Comparison of ENCODE assay signal across 10 cellular contexts in the genomic region with DNA sequence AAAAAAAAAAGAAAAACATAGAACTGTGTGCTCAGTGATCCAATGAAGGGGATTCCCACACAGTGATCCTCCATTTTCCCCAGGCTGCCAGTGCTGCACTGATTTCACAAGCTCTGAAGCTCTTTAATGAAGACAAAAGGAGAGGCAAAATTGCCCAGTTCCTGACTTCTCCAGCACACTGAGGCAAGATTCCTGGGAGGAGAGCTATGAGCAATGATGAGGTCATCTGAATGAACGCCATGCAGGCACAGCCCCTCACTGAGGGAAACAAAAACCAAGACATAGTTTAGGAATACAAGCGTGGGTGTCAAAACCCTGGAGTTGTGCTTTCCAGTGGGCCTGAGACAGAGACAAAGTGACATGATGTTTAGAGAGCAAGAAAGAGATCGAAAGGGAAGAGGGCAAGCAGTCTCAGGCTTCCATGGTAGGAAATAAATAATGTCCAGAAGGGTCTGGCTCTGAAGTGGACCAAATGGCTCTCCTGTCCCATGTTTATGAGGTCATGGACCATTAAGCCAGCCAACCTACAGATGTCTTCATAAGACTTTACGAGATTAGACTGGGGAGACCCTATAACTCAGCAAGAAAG. TPM values are rescaled to one million over a fixed set of nuclear protein-coding genes. Genes with fewer than 3 reads are reported as not detected.
A peak's percentile ranks its signal among the peaks of the same experiment; 100 is the strongest.
DNase-seq lines count a peak whose midpoint lies in the region; ATAC-seq and TF ChIP-seq lines count a peak whose summit lies in the region.
"Had no signal": no experiment of that assay in that cellular context is flagged by ENCODE, and none has a peak within 500 bp of the region (broad histone marks: within the 10 kb centered on the region; RNA-seq: fewer than 3 reads in every experiment).

No MANE protein-coding gene starts in this region.

- no peak for TF ChIP-seq EP300 in Ishikawa (IDR thresholded peaks at IDR 0.05; ENCODE audit: borderline replicate concordance)

- H3K9me3 ChIP-seq in mucosa of descending colon, result no peaks in the 10 kb centered on the region
- no peaks in the 10 kb centered on the region for H3K9me3 ChIP-seq in CD4-positive, alpha-beta memory T cell (ENCODE audit: control insufficient read depth in 1 of 2, low read length in 2 of 2)
- H3K9me3 ChIP-seq: ovary had no signal

- H3K27me3 Mint-ChIP-seq in CD4-positive, alpha-beta memory T cell, result no peaks in the 10 kb centered on the region
- no peaks in the 10 kb centered on the region for H3K27me3 Mint-ChIP-seq in T-helper 2 cell treated with Interferon-gamma antibody and Interleukin-4, amounts not matched to agents 5 μg/mL and 100 μg/mL, for 36 hours (ENCODE audit: low read depth)

- TF ChIP-seq CTCF in 22Rv1 (IDR thresholded peaks at IDR 0.05) (no peak), mucosa of descending colon (IDR thresholded peaks at IDR 0.05) (no peak)

- ATAC-seq in mucosa of descending colon, result peak; percentile 59

- H3K27ac Mint-ChIP-seq in CD4-positive, alpha-beta memory T cell, result no peak overlapping the region
- no peak overlapping the region for H3K27ac Mint-ChIP-seq in T-helper 2 cell treated with Interferon-gamma antibody and Interleukin-4, amounts not matched to agents 5 μg/mL and 100 μg/mL, for 36 hours

- no peak overlapping the region for H3K4me3 Mint-ChIP-seq in CD4-positive, alpha-beta memory T cell
- H3K4me3 Mint-ChIP-seq in T-helper 2 cell treated with Interferon-gamma antibody and Interleukin-4, amounts not matched to agents 5 μg/mL and 100 μg/mL, for 36 hours, result no peak overlapping the region

- no peaks in the 10 kb centered on the region for H3K27me3 ChIP-seq in CD4-positive, alpha-beta memory T cell (ENCODE audit: insufficient read depth, low read length)
- H3K27me3 ChIP-seq: cardiac muscle cell, ovary had no signal

- DNase-seq in dedifferentiated amniotic fluid mesenchymal stem cell (ENCODE audit: extremely low spot score) (peak; percentile 84), mucosa of descending colon (no peak), GDM1 (lab: John Stamatoyannopoulos, UW) (no peak), DMS 273 (lab: John Stamatoyannopoulos, UW; ENCODE audit: unreplicated experiment) (no peak)
- no peak for DNase-seq in CD4-positive, alpha-beta memory T cell
- no peak for DNase-seq in T-helper 2 cell treated with Interferon-gamma antibody and Interleukin-4, amounts not matched to agents 5 μg/mL and 100 μg/mL, for 36 hours (ENCODE audit: low spot score)

- H3K36me3 Mint-ChIP-seq in CD4-positive, alpha-beta memory T cell, result peaks cover 3 to 5% of the 10 kb centered on the region in 2 donors
- peaks cover 9% of the 10 kb centered on the region for H3K36me3 Mint-ChIP-seq in T-helper 2 cell treated with Interferon-gamma antibody and Interleukin-4, amounts not matched to agents 5 μg/mL and 100 μg/mL, for 36 hours (ENCODE audit: low read depth)

- POLR2A ChIA-PET in CD4-positive, alpha-beta memory T cell (lab: Charles Lee; ENCODE audit: partially characterized antibody), result no interaction called here

- no peaks in the 10 kb centered on the region for H3K36me3 ChIP-seq in mucosa of descending colon (ENCODE audit: low read depth)
- no peaks in the 10 kb centered on the region for H3K36me3 ChIP-seq in CD4-positive, alpha-beta memory T cell (ENCODE audit: insufficient read depth, low read length)
- H3K36me3 ChIP-seq: cardiac muscle cell, ovary had no signal

- intact Hi-C loops in mucosa of descending colon (cut with DNase I, micrococcal nuclease), result loop anchor here in 1 of 2 donors (10.0 kb wide), 1 partner anchor 135 kb away; a partner anchor contains a TSS
- intact Hi-C loops in CD4-positive, alpha-beta memory T cell (cut with micrococcal nuclease), result no loop called here

- peaks cover 0 to 3% (median 1%) of the 10 kb centered on the region in 4 donors for H3K4me1 Mint-ChIP-seq in CD4-positive, alpha-beta memory T cell
- H3K4me1 Mint-ChIP-seq in T-helper 2 cell treated with Interferon-gamma antibody and Interleukin-4, amounts not matched to agents 5 μg/mL and 100 μg/mL, for 36 hours (ENCODE audit: low read depth), result peaks cover 7% of the 10 kb centered on the region

- CTCF ChIA-PET in CD4-positive, alpha-beta memory T cell (lab: Charles Lee; ENCODE audit: partially characterized antibody), result interaction anchor here (2.6 kb wide), 1 partner anchor 14 kb away, joined by 14 read pairs; no protein-coding TSS in a partner anchor

- H3K4me1 ChIP-seq in mucosa of descending colon (ENCODE audit: low read depth), result no peaks in the 10 kb centered on the region
- H3K4me1 ChIP-seq in CD4-positive, alpha-beta memory T cell (ENCODE audit: insufficient read depth, low read length), result no peaks in the 10 kb centered on the region

- H3K9me3 Mint-ChIP-seq in CD4-positive, alpha-beta memory T cell, result no peaks in the 10 kb centered on the region
- H3K9me3 Mint-ChIP-seq in T-helper 2 cell treated with Interferon-gamma antibody and Interleukin-4, amounts not matched to agents 5 μg/mL and 100 μg/mL, for 36 hours, result no peaks in the 10 kb centered on the region

- H3K27ac ChIP-seq in 22Rv1, result peak overlapping the region; percentile 38; the same call in 1 of the 2 replicates
- no peak overlapping the region for H3K27ac ChIP-seq in CD4-positive, alpha-beta memory T cell (ENCODE audit: low read depth, low read length)
- H3K27ac ChIP-seq: cardiac muscle cell, ovary had no signal

- H3K4me3 ChIP-seq in mucosa of descending colon, result no peak overlapping the region
- no peak overlapping the region for H3K4me3 ChIP-seq in CD4-positive, alpha-beta memory T cell (ENCODE audit: low read length in 2 of 2)
- H3K4me3 ChIP-seq: cardiac muscle cell, ovary had no signal

- no peak for TF ChIP-seq RAD21 in Ishikawa (IDR thresholded peaks at IDR 0.05; ENCODE audit: low read depth)

TF ChIP-seq in Ishikawa, 13 proteins besides CTCF, POLR2A, EP300 and RAD21:
- TF ChIP-seq, protein P1, sequence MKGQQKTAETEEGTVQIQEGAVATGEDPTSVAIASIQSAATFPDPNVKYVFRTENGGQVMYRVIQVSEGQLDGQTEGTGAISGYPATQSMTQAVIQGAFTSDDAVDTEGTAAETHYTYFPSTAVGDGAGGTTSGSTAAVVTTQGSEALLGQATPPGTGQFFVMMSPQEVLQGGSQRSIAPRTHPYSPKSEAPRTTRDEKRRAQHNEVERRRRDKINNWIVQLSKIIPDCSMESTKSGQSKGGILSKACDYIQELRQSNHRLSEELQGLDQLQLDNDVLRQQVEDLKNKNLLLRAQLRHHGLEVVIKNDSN (IDR thresholded peaks at IDR 0.05), result no peak
- 0 out of 2 replicates have a peak, but pooled peaks have one; percentile 23 for TF ChIP-seq TEAD4 (IDR thresholded peaks at IDR 0.05)

RNA-seq across cellular contexts. Expression of a gene that starts 40.9 kb away (rescaled TPM):
- total RNA-seq in mucosa of descending colon, result 10 to 100 TPM; 26.2 to 39.4 (median 28.9) TPM
- total RNA-seq in CD4-positive, alpha-beta memory T cell, result 10 to 100 TPM; 27.2 to 30.7 TPM
- 10 to 100 TPM; 24.6 to 38.2 TPM for polyA plus RNA-seq in CD4-positive, alpha-beta memory T cell

RNA-seq across cellular contexts. Expression of a gene that starts 50.2 kb away (rescaled TPM):
- total RNA-seq in mucosa of descending colon, result 10 to 100 TPM; 37.1 to 56.9 (median 50.5) TPM
- 10 to 100 TPM; 71.0 to 76.3 TPM for total RNA-seq in CD4-positive, alpha-beta memory T cell
- polyA plus RNA-seq in CD4-positive, alpha-beta memory T cell, result 10 to 100 TPM; 13.3 to 19.2 TPM

RNA-seq across cellular contexts. Expression of a gene that starts 50.8 kb away (rescaled TPM):
- total RNA-seq in mucosa of descending colon, result 100 to 1,000 TPM; 580 to 894 (median 610) TPM
- total RNA-seq in CD4-positive, alpha-beta memory T cell, result 1,000 to 10,000 TPM in 1 of 2 experiments, 100 to 1,000 TPM in 1; 986 to 1,061 TPM
- polyA plus RNA-seq in CD4-positive, alpha-beta memory T cell, result 100 to 1,000 TPM; 756 to 958 TPM
